In the genomic region with DNA sequence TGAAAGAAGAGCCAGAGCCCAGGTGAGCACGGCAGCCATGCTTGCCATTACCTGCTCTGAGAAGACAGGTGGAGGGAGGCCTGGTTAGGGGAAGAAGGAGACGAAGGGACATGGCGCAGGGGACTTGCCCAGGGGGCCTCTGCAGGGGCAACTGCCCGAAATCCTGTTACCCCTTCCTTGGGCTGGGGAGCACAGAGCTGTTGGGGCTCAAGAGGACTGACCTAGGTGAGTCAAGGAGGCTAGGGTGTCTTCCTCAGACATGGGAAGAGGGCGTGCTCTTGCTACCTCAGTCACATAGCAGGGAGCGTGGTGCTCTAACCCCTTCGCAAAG, we compare ENCODE assay signal across 12 cellular contexts. TPM values are rescaled to one million over a fixed set of nuclear protein-coding genes. Genes with fewer than 3 reads are reported as not detected.
DNase-seq lines count a peak whose midpoint lies in the region; ATAC-seq, FAIRE-seq and TF ChIP-seq lines count a peak whose summit lies in the region.
"Had no signal": no experiment of that assay in that cellular context is flagged by ENCODE, and none has a peak within 500 bp of the region (broad histone marks: within the 10 kb centered on the region; RNA-seq: fewer than 3 reads in every experiment).

A gene with protein sequence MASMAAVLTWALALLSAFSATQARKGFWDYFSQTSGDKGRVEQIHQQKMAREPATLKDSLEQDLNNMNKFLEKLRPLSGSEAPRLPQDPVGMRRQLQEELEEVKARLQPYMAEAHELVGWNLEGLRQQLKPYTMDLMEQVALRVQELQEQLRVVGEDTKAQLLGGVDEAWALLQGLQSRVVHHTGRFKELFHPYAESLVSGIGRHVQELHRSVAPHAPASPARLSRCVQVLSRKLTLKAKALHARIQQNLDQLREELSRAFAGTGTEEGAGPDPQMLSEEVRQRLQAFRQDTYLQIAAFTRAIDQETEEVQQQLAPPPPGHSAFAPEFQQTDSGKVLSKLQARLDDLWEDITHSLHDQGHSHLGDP (minus strand): TSS at position 67 of the 331 bp plus-strand sequence. CDS start 19 bp downstream, at position 48.

- CTCF ChIA-PET in activated CD4-positive, alpha-beta T cell treated with anti-CD3 and anti-CD28 coated beads, Interleukin-2, amount 10 ng/mL, durations not matched to agents 7 days and 5 days (lab: Charles Lee) = interaction anchor here (0.6 to 4.4 kb wide), 21 partner anchors 8 to 435 kb away, joined by 3 to 33 read pairs (median 5); a partner anchor contains a TSS
- CTCF ChIA-PET in K562 (lab: Yijun Ruan, JAX; ENCODE audit: low intra/inter-chr PET ratio) = interaction anchor here (1.4 to 2.7 kb wide), 2 partner anchors 314 to 435 kb away, joined by 4 to 11 read pairs; no protein-coding TSS in a partner anchor

- H4K20me1 ChIP-seq in K562 (replicated peaks; ENCODE audit: control insufficient read depth, insufficient read depth, low read length) = no peaks in the 10 kb centered on the region

- TF ChIP-seq RAD21 in K562 (CRISPR knock-in tag; conservative IDR thresholded peaks at IDR 0.05 in 1 of 2, IDR thresholded peaks at IDR 0.05 in 1 of 2) = no peak
- no peak for TF ChIP-seq RAD21 in liver (IDR thresholded peaks at IDR 0.05)

- TF ChIP-seq EP300 in K562 (IDR thresholded peaks at IDR 0.05; ENCODE audit: low read length) = no peak

- ATAC-seq in K562 (no peak), thoracic aorta (ENCODE audit: insufficient number of reproducible peaks, low FRiP score, low read depth) (no peak)

- in situ Hi-C loops in K562 (cut with MboI) (no loop called here), KBM-7 (cut with MboI; ENCODE audit: low pct_unique_long_range_greater_than_20kb, low sequenced_read_pairs) (no loop called here)

- no TSS peak for BruUV-seq in K562 (replicated peaks; lab: Mats Ljungman, UMichigan)

- TF ChIP-seq POLR2A in K562 (conservative IDR thresholded peaks at IDR 0.05) = no peak

- peaks cover 23 to 33% of the 10 kb centered on the region in 2 experiments for H3K4me1 ChIP-seq in K562 (replicated peaks in 1 of 2; ENCODE audit: control insufficient read depth in 2 of 2, insufficient read depth in 2 of 2, low read length in 2 of 2)
- peaks cover 0 to 63% (median 51%) of the 10 kb centered on the region in 4 donors for H3K4me1 ChIP-seq in liver (ENCODE audit: control insufficient read depth in 4 of 4, insufficient read depth in 4 of 4, low read length in 3 of 4)
- peaks cover 6 to 22% of the 10 kb centered on the region in 2 donors for H3K4me1 ChIP-seq in thoracic aorta (ENCODE audit: control insufficient read depth in 1 of 2, low read depth in 2 of 2)

- peak within 1 kb of the TSS; percentile 45 for H3K4me2 ChIP-seq in K562 (ENCODE audit: insufficient read depth, low read length)

- no peaks in the 10 kb centered on the region for H3K9me3 Mint-ChIP-seq in activated CD4-positive, alpha-beta T cell treated with anti-CD3 and anti-CD28 coated beads, Interleukin-2, amount 10 ng/mL, durations not matched to agents 7 days and 5 days

- H3K9me1 ChIP-seq in K562 (ENCODE audit: control insufficient read depth, insufficient read depth, low read length) = no peaks in the 10 kb centered on the region

- intact Hi-C loops in K562 (cut with micrococcal nuclease) = loop anchor here (1.0 to 5.0 kb wide), 2 partner anchors 315 to 436 kb away; no protein-coding TSS in a partner anchor

- WGBS in K562 (ENCODE audit: insufficient coverage, low coverage, missing lambda C conversion rate) = 54% methylated on average over 6 of the region's 7 CpGs
- 47% methylated on average over 7 of the region's 7 CpGs for WGBS in liver

- H2AFZ ChIP-seq in K562 (ENCODE audit: low read depth, low read length) = peak within 1 kb of the TSS; percentile 93

- H3K4me3 Mint-ChIP-seq in activated CD4-positive, alpha-beta T cell treated with anti-CD3 and anti-CD28 coated beads, Interleukin-2, amount 10 ng/mL, durations not matched to agents 7 days and 5 days = no peak within 1 kb of the TSS

- no peaks in the 10 kb centered on the region for H3K27me3 Mint-ChIP-seq in activated CD4-positive, alpha-beta T cell treated with anti-CD3 and anti-CD28 coated beads, Interleukin-2, amount 10 ng/mL, durations not matched to agents 7 days and 5 days

- no peak for FAIRE-seq in K562 (lab: Jason Lieb, UNC)
- FAIRE-seq: A204.1 had no signal

- H3K36me3 Mint-ChIP-seq in activated CD4-positive, alpha-beta T cell treated with anti-CD3 and anti-CD28 coated beads, Interleukin-2, amount 10 ng/mL, durations not matched to agents 7 days and 5 days (ENCODE audit: low read depth) = peaks cover 5% of the 10 kb centered on the region

- peaks cover 23% of the 10 kb centered on the region for H3K4me1 Mint-ChIP-seq in activated CD4-positive, alpha-beta T cell treated with anti-CD3 and anti-CD28 coated beads, Interleukin-2, amount 10 ng/mL, durations not matched to agents 7 days and 5 days

- peaks cover 12% of the 10 kb centered on the region for H3K79me2 ChIP-seq in K562 (ENCODE audit: control insufficient read depth, insufficient read depth, low read length)

- H3K9me3 ChIP-seq in K562 (replicated peaks; ENCODE audit: control insufficient read depth, insufficient read depth, low read depth, low read length) (no peaks in the 10 kb centered on the region), liver (ENCODE audit: control insufficient read depth in 4 of 4, low read length in 3 of 4) (no peaks in the 10 kb centered on the region), thoracic aorta (no peaks in the 10 kb centered on the region)
- H3K9me3 ChIP-seq: spleen, tibial nerve had no signal

- no peak for TF ChIP-seq CTCF in K562 (IDR thresholded peaks at IDR 0.05 in 2 of 3, conservative IDR thresholded peaks at IDR 0.05 in 1 of 3; ENCODE audit: insufficient read depth in 2 of 3, low read depth in 1 of 3, low read length in 3 of 3)
- TF ChIP-seq CTCF in liver (IDR thresholded peaks at IDR 0.05; ENCODE audit: low read depth, low read length, missing input control) = no peak
- TF ChIP-seq CTCF in thoracic aorta (IDR thresholded peaks at IDR 0.05) = no peak

- no peak for DNase-seq in activated CD4-positive, alpha-beta T cell treated with anti-CD3 and anti-CD28 coated beads, Interleukin-2, amount 10 ng/mL, durations not matched to agents 7 days and 5 days
- DNase-seq in activated CD4-positive, alpha-beta T cell treated with anti-CD3 and anti-CD28 coated beads for 1 hour = no peak
- DNase-seq in K562 (ENCODE audit: extremely low read depth in 1 of 4, low spot score in 3 of 4) (no peak), thoracic aorta (ENCODE audit: low spot score) (no peak), KBM-7 (no peak), NCI-H128 (lab: John Stamatoyannopoulos, UW; ENCODE audit: unreplicated experiment) (no peak), midbrain (lab: John Stamatoyannopoulos, UW) (no peak)
- DNase-seq: DMS79 had no signal

- H3K27ac Mint-ChIP-seq in activated CD4-positive, alpha-beta T cell treated with anti-CD3 and anti-CD28 coated beads, Interleukin-2, amount 10 ng/mL, durations not matched to agents 7 days and 5 days = peak within 1 kb of the TSS; percentile 10

- H3K9ac ChIP-seq in K562 (ENCODE audit: insufficient read depth in 1 of 2, low read depth in 2 of 2, low read length in 2 of 2) (peak within 1 kb of the TSS in 1 of 2 experiments; percentile 65; a peak in 2 of 4 replicates), liver (ENCODE audit: low read depth in 1 of 2, low read length in 2 of 2) (peak within 1 kb of the TSS; percentile 39 to 71)

- H3K4me3 ChIP-seq in K562 (no peak within 1 kb of the TSS), liver (ENCODE audit: low read depth in 1 of 3, low read length in 3 of 3) (peak within 1 kb of the TSS; percentile 38 to 78 (median 42)), thoracic aorta (peak within 1 kb of the TSS; percentile 53)

- H3K36me3 ChIP-seq in K562 (ENCODE audit: control insufficient read depth, insufficient read depth, low read length) = peaks cover 1% of the 10 kb centered on the region; the same call in 1 of the 3 replicates
- H3K36me3 ChIP-seq in liver (ENCODE audit: control insufficient read depth in 4 of 4, insufficient read depth in 3 of 4, low read depth in 1 of 4, low read length in 3 of 4) = peaks cover 0 to 2% (median 0%) of the 10 kb centered on the region in 4 donors
- H3K36me3 ChIP-seq in thoracic aorta = no peaks in the 10 kb centered on the region
- H3K36me3 ChIP-seq: tibial nerve had no signal

- POLR2A ChIA-PET in activated CD4-positive, alpha-beta T cell treated with anti-CD3 and anti-CD28 coated beads, Interleukin-2, amount 10 ng/mL, durations not matched to agents 7 days and 5 days (lab: Charles Lee) = interaction anchor here (1.0 to 1.1 kb wide), 2 partner anchors 44 to 62 kb away, joined by 3 to 6 read pairs; no protein-coding TSS in a partner anchor
- POLR2A ChIA-PET in K562 (lab: Yijun Ruan, JAX) = interaction anchor here (0.7 kb wide), 1 partner anchor 306 kb away, joined by 3 read pairs; no protein-coding TSS in a partner anchor

- H3K27me3 ChIP-seq in K562 (ENCODE audit: control insufficient read depth in 2 of 2, insufficient read depth in 2 of 2, low read length in 2 of 2) (no peaks in the 10 kb centered on the region), liver (ENCODE audit: control insufficient read depth in 4 of 4, insufficient read depth in 4 of 4, low read length in 3 of 4) (no peaks in the 10 kb centered on the region), thoracic aorta (replicated peaks; ENCODE audit: insufficient read depth) (no peaks in the 10 kb centered on the region)
- H3K27me3 ChIP-seq: tibial nerve had no signal

- no peak within 1 kb of the TSS for H3K27ac ChIP-seq in K562 (ENCODE audit: extremely low read depth, low read depth, low read length)
- H3K27ac ChIP-seq in liver (ENCODE audit: low read depth in 1 of 2, low read length in 2 of 2) = peak within 1 kb of the TSS; percentile 73 to 84
- no peak within 1 kb of the TSS for H3K27ac ChIP-seq in thoracic aorta
- H3K27ac ChIP-seq: spleen, tibial nerve had no signal

RNA-seq across cellular contexts. Expression of the gene that starts here (rescaled TPM):
- not detected for total RNA-seq in activated CD4-positive, alpha-beta T cell treated with anti-CD3 and anti-CD28 coated beads, Interleukin-2, amount 10 ng/mL, durations not matched to agents 7 days and 5 days
- not detected in 2 replicates for total RNA-seq in K562 (2011; cell fraction: chromatin; rRNA removed; ENCODE audit: low replicate concordance)
- not detected in 2 replicates for total RNA-seq in K562 (2011; cell fraction: nucleolus; rRNA removed)
- not detected in 2 replicates for total RNA-seq in K562 (2011; cell fraction: nucleoplasm; rRNA removed)
- not detected in 2 replicates for total RNA-seq in K562 (2014; rRNA removed)
- total RNA-seq in K562 (2014; rRNA removed; fragmentation: Illumina TruSeq; extraction: Trizol) = not detected in 2 replicates
- not detected in 2 replicates for total RNA-seq in K562 (2015; rRNA removed; fragmentation: Illumina TruSeq; extraction: Trizol)
- 0.67 TPM in 1 of 2 replicates, not detected in the other for total RNA-seq in K562 (2021)
- polyA plus RNA-seq in K562 (2011; rRNA removed) = not detected in 2 replicates
- 0.03 TPM in 1 of 2 replicates, not detected in the other for polyA plus RNA-seq in K562 (2011; cell fraction: cytosol; rRNA removed)
- polyA plus RNA-seq in K562 (2011; cell fraction: nucleus; rRNA removed) = not detected in 2 replicates
- not detected in 2 replicates for polyA plus RNA-seq in K562 (2012)
- not detected in 2 replicates for polyA plus RNA-seq in K562 (2014; fragmentation: Illumina TruSeq; extraction: Trizol)
- not detected for polyA plus RNA-seq in K562 (2014; fragmentation: Nextera tagmentation; extraction: Ambion mirVana)
- polyA plus RNA-seq in K562 (2014; rRNA removed) = not detected in 2 replicates
- polyA minus RNA-seq in K562 (2011; rRNA and poly(A)+ RNA removed) = not detected in 2 replicates
- polyA minus RNA-seq in K562 (2011; cell fraction: cytosol; rRNA and poly(A)+ RNA removed) = not detected in 2 replicates
- polyA minus RNA-seq in K562 (2011; cell fraction: nucleus; rRNA and poly(A)+ RNA removed) = not detected in 2 replicates
- 1,000 to 10,000 TPM in 1 of 2 donors, 1 to 10 TPM in 1; 7.3 to 1,045 TPM for total RNA-seq in liver
- 100 to 1,000 TPM; 481 to 996 TPM for polyA plus RNA-seq in liver
- total RNA-seq in thoracic aorta = not detected
- total RNA-seq: spleen, tibial nerve had no signal
- polyA plus RNA-seq: spleen had no signal

Comparison
In these comparisons a context has a peak if more than half of its experiments do, and no peak if none do; other contexts are left out.
1. RNA of the gene that starts here (total RNA-seq): 7.3 to 1,045 TPM in liver; not detected in activated CD4-positive, alpha-beta T cell treated with anti-CD3 and anti-CD28 coated beads, Interleukin-2, amount 10 ng/mL, durations not matched to agents 7 days and 5 days, 0.67 TPM in K562 and not detected in thoracic aorta; every median in the first group is over 4 times any median in the second.
2. RNA of the gene that starts here (polyA plus RNA-seq): 481 to 996 TPM in liver; 0.03 TPM in K562; every median in the first group is over 100 times any median in the second.
3. H3K27ac ChIP-seq: peak in liver (2 of 2); none in K562 (single experiment) and thoracic aorta (0 of 2).